In the genomic region with DNA sequence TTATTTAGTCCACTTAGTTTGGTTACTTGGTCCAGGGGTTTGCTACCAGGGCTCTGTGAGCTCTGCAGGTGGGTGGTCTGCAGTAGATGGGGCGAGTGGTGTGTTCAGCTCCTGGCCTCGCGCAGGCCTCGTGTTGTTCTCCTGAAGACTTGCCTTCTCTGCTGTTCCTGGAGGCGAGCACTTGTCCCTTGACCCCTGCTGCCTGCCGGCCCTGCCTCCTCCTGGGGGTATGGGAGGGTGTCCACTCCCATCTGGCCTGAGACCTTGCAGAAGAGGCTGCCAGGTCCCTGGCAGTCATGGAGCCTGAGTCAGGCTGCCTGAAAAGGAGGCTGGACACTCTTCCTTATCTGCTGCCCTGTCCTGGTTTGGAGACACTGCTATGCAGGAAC, we compare ENCODE assay signal across 17 cellular contexts.
DNase-seq lines count a peak whose midpoint lies in the region; ATAC-seq, FAIRE-seq and TF ChIP-seq lines count a peak whose summit lies in the region.
"Had no signal": no experiment of that assay in that cellular context is flagged by ENCODE, and none has a peak within 500 bp of the region (broad histone marks: within the 10 kb centered on the region; RNA-seq: fewer than 3 reads in every experiment).

No MANE protein-coding gene starts in this region.

- H3K4me2 ChIP-seq in astrocyte (ENCODE audit: low read length) = no peak overlapping the region
- H3K4me2 ChIP-seq in neuronal stem cell (ENCODE audit: insufficient read depth, low read length, poor library complexity, severe bottlenecking) = no peak overlapping the region
- H3K4me2 ChIP-seq in H9 (ENCODE audit: insufficient read depth, insufficient read length, low read length) = no peak overlapping the region
- H3K4me2 ChIP-seq: A549 had no signal

- no peaks in the 10 kb centered on the region for H3K9me3 ChIP-seq in astrocyte (ENCODE audit: insufficient read depth, low read depth, low read length)
- peaks cover 0 to 12% of the 10 kb centered on the region in 2 donors for H3K9me3 ChIP-seq in neuronal stem cell (replicated peaks in 1 of 2; ENCODE audit: control insufficient read depth in 2 of 2, insufficient read depth in 1 of 2, low read depth in 1 of 2, low read length in 2 of 2)
- H3K9me3 ChIP-seq in H9 (ENCODE audit: control insufficient read depth, low read depth, low read length) = no peaks in the 10 kb centered on the region
- H3K9me3 ChIP-seq: A549 had no signal

- H3K79me2 ChIP-seq in astrocyte (ENCODE audit: insufficient read depth, low read length) (no peaks in the 10 kb centered on the region), H9 (ENCODE audit: insufficient read depth, low read length) (no peaks in the 10 kb centered on the region)

- H3K4me3 Mint-ChIP-seq in astrocyte (ENCODE audit: unreplicated experiment) (no peak overlapping the region), H9 (no peak overlapping the region)
- H3K4me3 Mint-ChIP-seq: CD8-positive, alpha-beta T cell; HFFc6 had no signal

- H3K36me3 Mint-ChIP-seq in astrocyte (ENCODE audit: low read depth, unreplicated experiment) (no peaks in the 10 kb centered on the region), H9 (ENCODE audit: insufficient read depth in 1 of 3, low read depth in 3 of 3) (peaks cover 0 to 8% (median 5%) of the 10 kb centered on the region in 3 experiments; a peak in 4 of 7 replicates)
- H3K36me3 Mint-ChIP-seq: CD8-positive, alpha-beta T cell had no signal

- H3K27ac Mint-ChIP-seq in astrocyte (ENCODE audit: unreplicated experiment) (peak overlapping the region; percentile 26), H9 (peak overlapping the region in 1 of 3 experiments; percentile 53; a peak in 2 of 7 replicates)
- H3K27ac Mint-ChIP-seq: CD8-positive, alpha-beta T cell; HFFc6 had no signal

- peak overlapping the region; percentile 71 for H3K14ac ChIP-seq in neuronal stem cell (ENCODE audit: low read length)
- H3K14ac ChIP-seq in H9 (ENCODE audit: insufficient read depth, low read length) = no peak overlapping the region

- H3K9me3 Mint-ChIP-seq in astrocyte (ENCODE audit: unreplicated experiment) = no peaks in the 10 kb centered on the region
- H3K9me3 Mint-ChIP-seq in H9 = no peaks in the 10 kb centered on the region; a peak in 1 of 5 replicates
- H3K9me3 Mint-ChIP-seq: CD8-positive, alpha-beta T cell had no signal

- H3K4me3 ChIP-seq in astrocyte (ENCODE audit: insufficient read depth, low read depth, low read length) (no peak overlapping the region), neuronal stem cell (ENCODE audit: low read length in 2 of 2) (no peak overlapping the region)
- H3K4me3 ChIP-seq: A549 had no signal

- H4K91ac ChIP-seq in neuronal stem cell (ENCODE audit: low read depth, low read length, poor library complexity) (no peak overlapping the region), H9 (ENCODE audit: insufficient read length, low read depth, low read length) (no peak overlapping the region)

- DNase-seq in Right ventricle myocardium superior (peak; percentile 25), Right ventricle myocardium inferior (ENCODE audit: missing footprints) (no peak), astrocyte (ENCODE audit: low read depth) (no peak), neuronal stem cell (ENCODE audit: low spot score) (no peak), H9 (no peak), GM20000 (ENCODE audit: low spot score) (no peak)
- no peak for DNase-seq in activated CD8-positive, alpha-beta memory T cell treated with anti-CD3 and anti-CD28 coated beads, Interleukin-2, amount 50 U/mL, for 4 hours
- DNase-seq: AML-193; Calu3; CD8-positive, alpha-beta T cell; GF-D8; HCEC 1CT; HFFc6 had no signal

- TF ChIP-seq CTCF in astrocyte (IDR thresholded peaks at IDR 0.05; ENCODE audit: insufficient read depth, low read depth, low read length) (no peak), H9 (conservative IDR thresholded peaks at IDR 0.05) (no peak), GM20000 (IDR thresholded peaks at IDR 0.05; ENCODE audit: extremely low read depth, missing control alignments) (no peak)

- no peak for ATAC-seq in Right ventricle myocardium superior (ENCODE audit: poor library complexity)
- no peak for ATAC-seq in Right ventricle myocardium inferior
- ATAC-seq: CD8-positive, alpha-beta T cell had no signal

- no peaks in the 10 kb centered on the region for H3K23me2 ChIP-seq in H9 (ENCODE audit: insufficient read length, low read depth, low read length, poor library complexity, severe bottlenecking)

- H3K4ac ChIP-seq in neuronal stem cell (ENCODE audit: low read length) = no peak overlapping the region
- H3K4ac ChIP-seq in H9 (ENCODE audit: low read depth, low read length) = no peak overlapping the region

- H2BK120ac ChIP-seq in neuronal stem cell (ENCODE audit: low read depth, low read length) (no peak overlapping the region), H9 (ENCODE audit: low read depth, low read length, poor library complexity, severe bottlenecking) (no peak overlapping the region)

- H3K4me1 ChIP-seq in astrocyte (ENCODE audit: insufficient read depth, low read length) = no peaks in the 10 kb centered on the region
- no peaks in the 10 kb centered on the region for H3K4me1 ChIP-seq in neuronal stem cell (ENCODE audit: control insufficient read depth in 2 of 2, insufficient read depth in 1 of 2, low read depth in 1 of 2, low read length in 2 of 2)
- H3K4me1 ChIP-seq in H9 (ENCODE audit: insufficient read depth, low read length) = no peaks in the 10 kb centered on the region
- H3K4me1 ChIP-seq: A549 had no signal

- H3K9ac ChIP-seq in astrocyte (ENCODE audit: low read length) (no peak overlapping the region), neuronal stem cell (ENCODE audit: low read depth, low read length, poor library complexity) (peak overlapping the region; percentile 77), H9 (ENCODE audit: extremely low read depth, insufficient read length, low read length) (no peak overlapping the region)

- H3K27me3 Mint-ChIP-seq in astrocyte (ENCODE audit: low read depth, unreplicated experiment) (peaks cover 28% of the 10 kb centered on the region), H9 (ENCODE audit: low read depth) (no peaks in the 10 kb centered on the region; the same call in 1 of the 2 replicates)

- no peak for FAIRE-seq in astrocyte (lab: Jason Lieb, UNC)
- FAIRE-seq: A549, H1 had no signal

- H3K27ac ChIP-seq in astrocyte (ENCODE audit: low read depth, low read length) = no peak overlapping the region
- no peak overlapping the region for H3K27ac ChIP-seq in neuronal stem cell (replicated peaks; ENCODE audit: low read length)
- no peak overlapping the region for H3K27ac ChIP-seq in H9 (ENCODE audit: insufficient read length, low read depth, low read length)
- H3K27ac ChIP-seq: 22Rv1, A549, HL-60 had no signal

- no peaks in the 10 kb centered on the region for H3K4me1 Mint-ChIP-seq in astrocyte (ENCODE audit: low read depth, unreplicated experiment)
- H3K4me1 Mint-ChIP-seq in H9 = peaks cover 0 to 5% of the 10 kb centered on the region in 2 experiments; a peak in 2 of 4 replicates

- no peak overlapping the region for H2AFZ ChIP-seq in astrocyte (ENCODE audit: low read depth, low read length)
- no peak overlapping the region for H2AFZ ChIP-seq in neuronal stem cell (ENCODE audit: low read length)
- H2AFZ ChIP-seq in H9 (ENCODE audit: low read length) = no peak overlapping the region

- H2BK5ac ChIP-seq in neuronal stem cell (ENCODE audit: low read length) (no peak overlapping the region), H9 (ENCODE audit: insufficient read length, low read length) (no peak overlapping the region)

- intact Hi-C loops in Right ventricle myocardium superior (cut with DNase I) (no loop called here), Right ventricle myocardium inferior (cut with DNase I) (no loop called here)

- H3K23ac ChIP-seq in neuronal stem cell (ENCODE audit: low read depth, low read length, poor library complexity) = peak overlapping the region; percentile 73
- no peak overlapping the region for H3K23ac ChIP-seq in H9 (ENCODE audit: insufficient read length, low read depth, low read length)

- H4K8ac ChIP-seq in neuronal stem cell (ENCODE audit: low read depth, low read length) (peak overlapping the region; percentile 1), H9 (replicated peaks; ENCODE audit: insufficient read length, low read depth, low read length) (no peak overlapping the region)

- H3K36me3 ChIP-seq in astrocyte (ENCODE audit: insufficient read depth, low read length) = no peaks in the 10 kb centered on the region
- no peaks in the 10 kb centered on the region for H3K36me3 ChIP-seq in neuronal stem cell (replicated peaks in 1 of 2; ENCODE audit: control insufficient read depth in 2 of 2, insufficient read depth in 2 of 2, low read length in 2 of 2)

- H3K18ac ChIP-seq in neuronal stem cell (ENCODE audit: low read length) = no peak overlapping the region
- H3K18ac ChIP-seq in H9 (ENCODE audit: insufficient read length, low read depth, low read length) = no peak overlapping the region

- H4K5ac ChIP-seq in H9 (ENCODE audit: insufficient read length, low read depth, low read length) = no peak overlapping the region

- no CpG with 5 or more reads among the region's 6 CpGs for WGBS in neuronal stem cell (ENCODE audit: extremely low coverage in 2 of 2, insufficient read length in 2 of 2, insufficient replicate concordance in 1 of 2), 2 donors
- no CpG with 5 or more reads among the region's 6 CpGs for WGBS in H9 (ENCODE audit: extremely low coverage, insufficient read length, low lambda C conversion rate)

- no peaks in the 10 kb centered on the region for H3K79me1 ChIP-seq in neuronal stem cell (ENCODE audit: low read depth, low read length)
- no peaks in the 10 kb centered on the region for H3K79me1 ChIP-seq in H9 (ENCODE audit: insufficient read depth, low read depth, low read length, poor library complexity, severe bottlenecking)

- H2BK12ac ChIP-seq in neuronal stem cell (ENCODE audit: low read length) = peak overlapping the region; percentile 73
- H2BK12ac ChIP-seq in H9 (ENCODE audit: insufficient read length, low read depth, low read length) = no peak overlapping the region

- H2AK5ac ChIP-seq in neuronal stem cell (ENCODE audit: low read depth, low read length) (no peak overlapping the region), H9 (ENCODE audit: insufficient read length, low read length) (no peak overlapping the region)

- H3K56ac ChIP-seq in H9 (ENCODE audit: insufficient read length, low read depth, low read length) = no peak overlapping the region

- H2BK15ac ChIP-seq in neuronal stem cell (ENCODE audit: low read length) (no peak overlapping the region), H9 (ENCODE audit: low read depth, low read length) (no peak overlapping the region)

- H4K20me1 ChIP-seq in astrocyte (ENCODE audit: insufficient read depth, low read length) (no peaks in the 10 kb centered on the region), H9 (ENCODE audit: control insufficient read depth, insufficient read depth, insufficient read length) (no peaks in the 10 kb centered on the region)

- no peak overlapping the region for H2BK20ac ChIP-seq in H9 (ENCODE audit: low read depth, low read length, poor library complexity, severe bottlenecking)

- H3K27me3 ChIP-seq in astrocyte (ENCODE audit: insufficient read depth, low read length) = no peaks in the 10 kb centered on the region
- no peaks in the 10 kb centered on the region for H3K27me3 ChIP-seq in neuronal stem cell (ENCODE audit: control insufficient read depth in 3 of 3, insufficient read depth in 3 of 3, low read depth in 1 of 3, low read length in 3 of 3)
- H3K27me3 ChIP-seq in H9 (ENCODE audit: insufficient read depth, low read length) = no peaks in the 10 kb centered on the region

- H3T11ph ChIP-seq in H9 (ENCODE audit: low read length) = no peak overlapping the region
